13 cellular contexts compared by ENCODE assay signal in genomic region chr3:8665407-8665896, GRCh38. TPM values are rescaled to one million over a fixed set of nuclear protein-coding genes. Genes with fewer than 3 reads are reported as not detected.
A peak's percentile ranks its signal among the peaks of the same experiment; 100 is the strongest.
DNase-seq lines count a peak whose midpoint lies in the region; ATAC-seq and TF ChIP-seq lines count a peak whose summit lies in the region.
"Had no signal": no experiment of that assay in that cellular context is flagged by ENCODE, and none has a peak within 500 bp of the region (broad histone marks: within the 10 kb centered on the region; RNA-seq: fewer than 3 reads in every experiment).

No MANE protein-coding gene starts in this region.

- TF ChIP-seq CTCF in GM12864 (IDR thresholded peaks at IDR 0.05; ENCODE audit: low read depth, low read length, missing control alignments): no peak
- no peak for TF ChIP-seq CTCF in HFFc6 (IDR thresholded peaks at IDR 0.05)
- no peak for TF ChIP-seq CTCF in upper lobe of left lung (IDR thresholded peaks at IDR 0.05)
- no peak for TF ChIP-seq CTCF in mesothelial cell of epicardium (IDR thresholded peaks at IDR 0.05; ENCODE audit: unreplicated experiment)

- H3K4me3 ChIP-seq in GM12864 (ENCODE audit: low read depth, low read length): no peak overlapping the region
- no peak overlapping the region for H3K4me3 ChIP-seq in upper lobe of left lung
- H3K4me3 ChIP-seq: SK-N-MC had no signal

- no peaks in the 10 kb centered on the region for H3K36me3 ChIP-seq in upper lobe of left lung

- DNase-seq in GM12864 (ENCODE audit: low read depth): peak; percentile 21
- DNase-seq in NOMO-1 (lab: John Stamatoyannopoulos, UW; ENCODE audit: unreplicated experiment in 2 of 2): peak; percentile 58 to 88
- DNase-seq in HFFc6: no peak
- no peak for DNase-seq in GM19240 (ENCODE audit: insufficient read length, low spot score)
- no peak for DNase-seq in upper lobe of left lung
- no peak for DNase-seq in mesothelial cell of epicardium (ENCODE audit: low spot score in 2 of 2, unreplicated experiment in 2 of 2)
- DNase-seq: activated CD8-positive, alpha-beta T cell treated with anti-CD3 and anti-CD28 coated beads, Interleukin-2, amount 10 ng/mL, durations not matched to agents 7 days and 5 days; AML-193; natural killer cell; NCI-H2029 had no signal

- ATAC-seq in GM19455 (IDR thresholded peaks at IDR 0.05; ENCODE audit: unreplicated experiment): peak; percentile 70
- peak; percentile 43 for ATAC-seq in HG03045 (IDR thresholded peaks at IDR 0.05; ENCODE audit: unreplicated experiment)
- ATAC-seq in upper lobe of left lung (ENCODE audit: low FRiP score in 2 of 2): no peak
- ATAC-seq: activated CD8-positive, alpha-beta T cell treated with anti-CD3 and anti-CD28 coated beads, Interleukin-2, amount 10 ng/mL, durations not matched to agents 7 days and 5 days; natural killer cell had no signal

- TF ChIP-seq POLR2A in upper lobe of left lung (IDR thresholded peaks at IDR 0.05): no peak

- no peak for TF ChIP-seq EP300 in upper lobe of left lung (IDR thresholded peaks at IDR 0.05)

- 45 to 56% methylated on average over 4 of the region's 4 CpGs for WGBS in upper lobe of left lung, 2 donors

- H3K4me1 ChIP-seq in upper lobe of left lung: peaks cover 0 to 3% (median 0%) of the 10 kb centered on the region in 4 donors

- H3K27ac ChIP-seq in upper lobe of left lung: no peak overlapping the region
- H3K27ac ChIP-seq: SK-N-MC had no signal

- no peaks in the 10 kb centered on the region for H3K27me3 ChIP-seq in upper lobe of left lung

- no peaks in the 10 kb centered on the region for H3K36me3 Mint-ChIP-seq in HFFc6 (ENCODE audit: low read depth)
- no peaks in the 10 kb centered on the region for H3K36me3 Mint-ChIP-seq in mesothelial cell of epicardium
- H3K36me3 Mint-ChIP-seq: natural killer cell had no signal

- no peaks in the 10 kb centered on the region for H3K9me3 ChIP-seq in upper lobe of left lung

- H3K27me3 Mint-ChIP-seq in HFFc6 (ENCODE audit: insufficient read depth) (peaks cover 7% of the 10 kb centered on the region; the same call in 1 of the 2 replicates), mesothelial cell of epicardium (ENCODE audit: low read depth) (no peaks in the 10 kb centered on the region)

- H3K4me1 Mint-ChIP-seq in HFFc6 (ENCODE audit: low read depth) (peaks cover 34% of the 10 kb centered on the region), mesothelial cell of epicardium (peaks cover 50% of the 10 kb centered on the region)
- H3K4me1 Mint-ChIP-seq: natural killer cell had no signal

- H3K27ac Mint-ChIP-seq in HFFc6: no peak overlapping the region
- no peak overlapping the region for H3K27ac Mint-ChIP-seq in mesothelial cell of epicardium
- H3K27ac Mint-ChIP-seq: activated CD8-positive, alpha-beta T cell treated with anti-CD3 and anti-CD28 coated beads, Interleukin-2, amount 10 ng/mL, durations not matched to agents 7 days and 5 days; natural killer cell had no signal

- no peaks in the 10 kb centered on the region for H3K9me3 Mint-ChIP-seq in HFFc6
- no peaks in the 10 kb centered on the region for H3K9me3 Mint-ChIP-seq in mesothelial cell of epicardium
- H3K9me3 Mint-ChIP-seq: natural killer cell had no signal

- no peak overlapping the region for H3K4me3 Mint-ChIP-seq in HFFc6
- H3K4me3 Mint-ChIP-seq in mesothelial cell of epicardium: no peak overlapping the region
- H3K4me3 Mint-ChIP-seq: activated CD8-positive, alpha-beta T cell treated with anti-CD3 and anti-CD28 coated beads, Interleukin-2, amount 10 ng/mL, durations not matched to agents 7 days and 5 days; natural killer cell had no signal

RNA-seq across cellular contexts. Expression of gene SSUH2, which starts 20.9 kb away (rescaled TPM):
- under 1 TPM in 4 of 6 experiments, not detected in 2; 0.28 to 0.51 (median 0.37) TPM for total RNA-seq in HFFc6 (2021; fragmentation: NEBNext Ultra II Directional; extraction: Animal tissue kit (Norgen Biotek cat#: 25700))
- total RNA-seq in upper lobe of left lung: under 1 TPM in 2 of 6 donors, not detected in 4; 0.22 to 0.79 TPM
- total RNA-seq in mesothelial cell of epicardium: 1.3 to 1.4 TPM (median 1.3 TPM) in 3 replicates
- total RNA-seq: natural killer cell had no signal

Comparison
In these comparisons a context has a peak if more than half of its experiments do, and no peak if none do; other contexts are left out.
1. DNase-seq: peak in GM12864 (single experiment) and NOMO-1 (2 of 2); none in HFFc6 (single experiment), GM19240 (single experiment), upper lobe of left lung (0 of 2) and mesothelial cell of epicardium (0 of 2).
2. ATAC-seq: peak in GM19455 (single experiment) and HG03045 (single experiment); none in upper lobe of left lung (0 of 2).